In genomic region chr13:26247608-26248007, GRCh38 we compare ENCODE assay signal across 1 cellular context.
A peak's percentile ranks its signal among the peaks of the same experiment; 100 is the strongest.
TF ChIP-seq lines count a peak whose summit lies in the region.

No MANE protein-coding gene starts in this region.

TF ChIP-seq in K562, 482 proteins besides CTCF, POLR2A, EP300 and RAD21 (continued from another document and continues in another):
- TF ChIP-seq MNT (conservative IDR thresholded peaks at IDR 0.05), result peak; percentile 79 to 88
- TF ChIP-seq ZFP30 (CRISPR knock-in tag; IDR thresholded peaks at IDR 0.05; ENCODE audit: borderline replicate concordance), result no peak
- peak; percentile 80 for TF ChIP-seq JUN (IDR thresholded peaks at IDR 0.05; ENCODE audit: borderline replicate concordance, low read depth, low read length)
- TF ChIP-seq JUN (CRISPR knock-in tag; IDR thresholded peaks at IDR 0.05; ENCODE audit: borderline replicate concordance), result no peak
- TF ChIP-seq MTA1 (IDR thresholded peaks at IDR 0.05; ENCODE audit: borderline replicate concordance), result 0 out of 2 replicates have a peak, but pooled peaks have one; percentile 67
- TF ChIP-seq ZKSCAN8 (CRISPR knock-in tag; IDR thresholded peaks at IDR 0.05), result 0 out of 2 replicates have a peak, but pooled peaks have one; percentile 66
- no peak for TF ChIP-seq RBM34 (IDR thresholded peaks at IDR 0.05; ENCODE audit: borderline replicate concordance, insufficient read depth, low read length)
- peak in 1 of 2 experiments; percentile 68; a peak in 1 of 4 replicates for TF ChIP-seq TEAD1 (CRISPR knock-in tag; IDR thresholded peaks at IDR 0.05)
- peak; percentile 71; the same call in 1 of the 2 replicates for TF ChIP-seq DMBX1 (CRISPR knock-in tag; IDR thresholded peaks at IDR 0.05; ENCODE audit: borderline replicate concordance)
- peak; percentile 73; the same call in 1 of the 2 replicates for TF ChIP-seq SMARCC2 (IDR thresholded peaks at IDR 0.05; ENCODE audit: low read depth)
- peak; percentile 38 for TF ChIP-seq PKNOX1 (IDR thresholded peaks at IDR 0.05)
- TF ChIP-seq SOX6 (IDR thresholded peaks at IDR 0.05), result peak; percentile 85
- TF ChIP-seq FOXO4 (CRISPR knock-in tag; IDR thresholded peaks at IDR 0.05), result no peak
- TF ChIP-seq SMAD4 (CRISPR knock-in tag; conservative IDR thresholded peaks at IDR 0.05), result peak; percentile 84
- TF ChIP-seq TRIM24 (IDR thresholded peaks at IDR 0.05), result peak; percentile 52 to 60; a peak in 3 of 4 replicates
- TF ChIP-seq GTF3C2 (IDR thresholded peaks at IDR 0.05; ENCODE audit: borderline replicate concordance, extremely low read depth, insufficient read length), result no peak
- 0 out of 2 replicates have a peak, but pooled peaks have one; percentile 20 for TF ChIP-seq DIDO1 (tag; IDR thresholded peaks at IDR 0.05; ENCODE audit: low read depth)
- TF ChIP-seq ZFX (CRISPR knock-in tag; IDR thresholded peaks at IDR 0.05), result peak; percentile 67
- peak; percentile 51; the same call in 1 of the 2 replicates for TF ChIP-seq GATA2 (CRISPR knock-in tag; IDR thresholded peaks at IDR 0.05)
- TF ChIP-seq HDAC2 (IDR thresholded peaks at IDR 0.05), result peak; percentile 95
- peak; percentile 78 for TF ChIP-seq TAF9B (IDR thresholded peaks at IDR 0.05; ENCODE audit: partially characterized antibody)
- TF ChIP-seq, protein P1, sequence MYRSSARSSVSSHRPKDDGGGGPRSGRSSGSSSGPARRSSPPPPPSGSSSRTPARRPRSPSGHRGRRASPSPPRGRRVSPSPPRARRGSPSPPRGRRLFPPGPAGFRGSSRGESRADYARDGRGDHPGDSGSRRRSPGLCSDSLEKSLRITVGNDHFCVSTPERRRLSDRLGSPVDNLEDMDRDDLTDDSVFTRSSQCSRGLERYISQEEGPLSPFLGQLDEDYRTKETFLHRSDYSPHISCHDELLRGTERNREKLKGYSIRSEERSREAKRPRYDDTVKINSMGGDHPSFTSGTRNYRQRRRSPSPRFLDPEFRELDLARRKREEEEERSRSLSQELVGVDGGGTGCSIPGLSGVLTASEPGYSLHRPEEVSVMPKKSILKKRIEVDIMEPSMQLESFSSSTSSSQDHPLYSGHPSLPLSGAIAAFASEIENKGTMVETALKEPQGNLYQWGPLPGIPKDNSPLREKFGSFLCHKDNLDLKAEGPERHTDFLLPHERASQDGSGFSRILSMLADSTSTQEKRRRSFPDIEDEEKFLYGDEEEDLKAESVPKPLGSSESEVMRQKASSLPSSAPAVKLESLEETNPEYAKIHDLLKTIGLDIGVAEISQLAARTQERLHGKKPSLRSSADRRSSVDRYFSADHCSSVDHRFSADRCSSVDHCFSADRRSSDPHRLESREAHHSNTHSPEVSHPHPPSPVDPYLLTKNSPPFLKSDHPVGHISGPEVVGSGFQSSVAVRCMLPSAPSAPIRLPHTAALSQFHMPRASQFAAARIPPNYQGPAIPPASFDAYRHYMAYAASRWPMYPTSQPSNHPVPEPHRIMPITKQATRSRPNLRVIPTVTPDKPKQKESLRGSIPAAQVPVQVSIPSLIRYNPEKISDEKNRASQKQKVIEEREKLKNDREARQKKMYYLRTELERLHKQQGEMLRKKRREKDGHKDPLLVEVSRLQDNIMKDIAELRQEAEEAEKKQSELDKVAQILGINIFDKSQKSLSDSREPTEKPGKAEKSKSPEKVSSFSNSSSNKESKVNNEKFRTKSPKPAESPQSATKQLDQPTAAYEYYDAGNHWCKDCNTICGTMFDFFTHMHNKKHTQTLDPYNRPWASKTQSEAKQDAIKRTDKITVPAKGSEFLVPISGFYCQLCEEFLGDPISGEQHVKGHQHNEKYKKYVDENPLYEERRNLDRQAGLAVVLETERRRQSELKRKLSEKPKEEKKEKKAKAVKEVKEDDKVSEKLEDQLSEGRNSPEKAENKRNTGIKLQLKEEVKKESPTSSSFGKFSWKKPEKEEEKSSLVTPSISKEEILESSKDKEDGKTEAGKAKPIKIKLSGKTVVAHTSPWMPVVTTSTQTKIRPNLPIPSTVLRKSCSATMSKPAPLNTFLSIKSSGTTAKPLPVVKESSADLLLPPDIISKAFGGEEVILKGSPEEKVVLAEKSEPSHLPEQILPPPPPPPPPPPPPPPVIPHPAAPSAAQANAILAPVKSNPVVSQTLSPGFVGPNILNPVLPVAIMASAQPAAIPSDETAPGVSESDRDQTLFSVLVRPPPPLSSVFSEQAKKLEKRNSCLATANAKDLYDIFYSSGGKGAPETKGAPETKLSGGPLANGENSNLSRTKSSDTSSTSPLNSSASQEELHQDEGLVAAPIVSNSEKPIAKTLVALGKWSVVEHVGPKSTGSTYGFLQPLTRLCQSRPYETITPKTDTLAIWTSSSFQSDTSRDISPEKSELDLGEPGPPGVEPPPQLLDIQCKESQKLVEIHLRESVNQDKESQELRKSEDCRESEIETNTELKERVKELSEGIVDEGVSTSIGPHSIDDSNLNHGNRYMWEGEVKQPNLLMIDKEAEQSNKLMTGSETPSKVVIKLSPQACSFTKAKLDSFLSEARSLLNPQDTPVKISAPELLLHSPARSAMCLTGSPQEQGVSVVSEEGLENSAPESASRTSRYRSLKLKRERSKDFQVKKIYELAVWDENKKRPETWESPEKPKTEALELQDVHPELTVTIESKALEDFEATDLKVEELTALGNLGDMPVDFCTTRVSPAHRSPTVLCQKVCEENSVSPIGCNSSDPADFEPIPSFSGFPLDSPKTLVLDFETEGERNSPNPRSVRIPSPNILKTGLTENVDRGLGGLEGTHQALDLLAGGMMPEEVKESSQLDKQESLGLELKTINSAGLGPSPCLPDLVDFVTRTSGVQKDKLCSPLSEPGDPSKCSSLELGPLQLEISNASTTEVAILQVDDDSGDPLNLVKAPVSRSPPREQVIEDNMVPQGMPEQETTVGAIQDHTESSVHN (IDR thresholded peaks at IDR 0.05; ENCODE audit: borderline replicate concordance in 1 of 2, low read depth in 1 of 2), result peak in 1 of 2 experiments; percentile 98; a peak in 2 of 4 replicates
- peak; percentile 14 for TF ChIP-seq E2F6 (IDR thresholded peaks at IDR 0.05; ENCODE audit: borderline replicate concordance in 1 of 2, extremely low read depth in 1 of 2, insufficient read depth in 1 of 2, insufficient read length in 1 of 2, low read depth in 1 of 2, low read length in 1 of 2, poor library complexity in 1 of 2, severe bottlenecking in 1 of 2)
- peak; percentile 89 for TF ChIP-seq ATF3 (IDR thresholded peaks at IDR 0.05)
- no peak for TF ChIP-seq ATF3 (CRISPR knock-in tag; conservative IDR thresholded peaks at IDR 0.05)
- peak; percentile 92 for TF ChIP-seq JUND (IDR thresholded peaks at IDR 0.05; ENCODE audit: borderline replicate concordance, low read depth, low read length)
- peak; percentile 90 for TF ChIP-seq JUND (tag; IDR thresholded peaks at IDR 0.05; ENCODE audit: borderline replicate concordance, low read depth, low read length)
- 0 out of 2 replicates have a peak, but pooled peaks have one; percentile 32 for TF ChIP-seq GATAD2B (IDR thresholded peaks at IDR 0.05; ENCODE audit: borderline replicate concordance)
- TF ChIP-seq SMARCE1 (IDR thresholded peaks at IDR 0.05), result peak; percentile 83; the same call in 1 of the 2 replicates
- peak; percentile 95 for TF ChIP-seq CBFA2T3 (IDR thresholded peaks at IDR 0.05)
- TF ChIP-seq RBM14 (IDR thresholded peaks at IDR 0.05; ENCODE audit: borderline replicate concordance, insufficient read depth, low read depth, low read length), result no peak
- TF ChIP-seq PRPF4 (IDR thresholded peaks at IDR 0.05; ENCODE audit: insufficient read depth, low read depth, low read length, poor library complexity, severe bottlenecking), result no peak
- TF ChIP-seq PHTF2 (CRISPR knock-in tag; IDR thresholded peaks at IDR 0.05), result no peak
- TF ChIP-seq CREB3L1 (IDR thresholded peaks at IDR 0.05; ENCODE audit: borderline replicate concordance, low read depth), result peak; percentile 34; the same call in 1 of the 2 replicates
- peak; percentile 24; the same call in 1 of the 2 replicates for TF ChIP-seq ESRRA (IDR thresholded peaks at IDR 0.05; ENCODE audit: borderline replicate concordance, low read depth)
- TF ChIP-seq TOE1 (IDR thresholded peaks at IDR 0.05; ENCODE audit: borderline replicate concordance), result peak; percentile 73; the same call in 1 of the 2 replicates
- no peak for TF ChIP-seq TOE1 (CRISPR knock-in tag; IDR thresholded peaks at IDR 0.05; ENCODE audit: borderline replicate concordance, low read depth)
- TF ChIP-seq ZFP91 (CRISPR knock-in tag; IDR thresholded peaks at IDR 0.05), result no peak
